In genomic region chr19:16593181-16593580, GRCh38 we compare ENCODE assay signal across 16 cellular contexts. TPM values are rescaled to one million over a fixed set of nuclear protein-coding genes. Genes with fewer than 3 reads are reported as not detected.
DNase-seq lines count a peak whose midpoint lies in the region; ATAC-seq and TF ChIP-seq lines count a peak whose summit lies in the region.
"Had no signal": no experiment of that assay in that cellular context is flagged by ENCODE, and none has a peak within 500 bp of the region (broad histone marks: within the 10 kb centered on the region; RNA-seq: fewer than 3 reads in every experiment).

No MANE protein-coding gene starts in this region.

- H3K27ac ChIP-seq in KMS-11 (peak overlapping the region; percentile 99), neuronal stem cell (replicated peaks; ENCODE audit: low read length) (no peak overlapping the region), GM23248 (no peak overlapping the region)
- H3K27ac ChIP-seq: heart right ventricle, pancreas, tibial nerve, VCaP had no signal

- no peak overlapping the region for H3K18ac ChIP-seq in neuronal stem cell (ENCODE audit: low read length)

- H3K4ac ChIP-seq in neuronal stem cell (ENCODE audit: low read length): no peak overlapping the region

- H2BK5ac ChIP-seq in neuronal stem cell (ENCODE audit: low read length): no peak overlapping the region

- no peak overlapping the region for H4K91ac ChIP-seq in neuronal stem cell (ENCODE audit: low read depth, low read length, poor library complexity)

- no peak overlapping the region for H2BK12ac ChIP-seq in neuronal stem cell (ENCODE audit: low read length)

- no peak overlapping the region for H4K8ac ChIP-seq in neuronal stem cell (ENCODE audit: low read depth, low read length)

- peak overlapping the region; percentile 38 for H3K27ac Mint-ChIP-seq in T-helper 2 cell treated with Interferon-gamma antibody and Interleukin-4, amounts not matched to agents 5 μg/mL and 100 μg/mL, for 36 hours
- no peak overlapping the region for H3K27ac Mint-ChIP-seq in activated naive CD8-positive, alpha-beta T cell treated with anti-CD3 and anti-CD28 coated beads, Interleukin-2, amount 50 U/mL, for 24 hours
- H3K27ac Mint-ChIP-seq: activated naive CD4-positive, alpha-beta T cell treated with anti-CD3 and anti-CD28 coated beads for 36 hours had no signal

- H2BK15ac ChIP-seq in neuronal stem cell (ENCODE audit: low read length): no peak overlapping the region

- no peak overlapping the region for H2AFZ ChIP-seq in KMS-11 (ENCODE audit: low read depth)
- no peak overlapping the region for H2AFZ ChIP-seq in neuronal stem cell (ENCODE audit: low read length)
- no peak overlapping the region for H2AFZ ChIP-seq in GM23248

- in situ Hi-C loops in GM23248 (cut with MboI): no loop called here

- TF ChIP-seq CTCF in KMS-11 (conservative IDR thresholded peaks at IDR 0.05; ENCODE audit: low read depth, low read length): no peak

- ATAC-seq in activated naive CD8-positive, alpha-beta T cell treated with anti-CD3 and anti-CD28 coated beads, Interleukin-2, amount 50 U/mL, for 24 hours: no peak
- ATAC-seq: heart right ventricle, pancreas had no signal

- H3K36me3 ChIP-seq in KMS-11 (ENCODE audit: insufficient read depth) (no peaks in the 10 kb centered on the region), neuronal stem cell (replicated peaks in 1 of 2; ENCODE audit: control insufficient read depth in 2 of 2, insufficient read depth in 2 of 2, low read length in 2 of 2) (peaks cover 0 to 1% of the 10 kb centered on the region in 2 donors), GM23248 (ENCODE audit: low read depth) (no peaks in the 10 kb centered on the region)
- H3K36me3 ChIP-seq: pancreas, tibial nerve had no signal

- WGBS in neuronal stem cell (ENCODE audit: extremely low coverage in 2 of 2, insufficient read length in 2 of 2, insufficient replicate concordance in 1 of 2), 2 donors: no CpG with 5 or more reads among the region's 4 CpGs
- WGBS in GM23248 (ENCODE audit: low coverage in 1 of 2, low lambda C conversion rate in 2 of 2, missing lambda C conversion rate in 2 of 2), 2 experiments: 75 to 87% methylated on average over 4 of the region's 4 CpGs

- peaks cover 3% of the 10 kb centered on the region for H3K36me3 Mint-ChIP-seq in T-helper 2 cell treated with Interferon-gamma antibody and Interleukin-4, amounts not matched to agents 5 μg/mL and 100 μg/mL, for 36 hours (ENCODE audit: low read depth)
- no peaks in the 10 kb centered on the region for H3K36me3 Mint-ChIP-seq in activated naive CD8-positive, alpha-beta T cell treated with anti-CD3 and anti-CD28 coated beads, Interleukin-2, amount 50 U/mL, for 24 hours (ENCODE audit: low read depth)

- no peaks in the 10 kb centered on the region for H3K9me3 ChIP-seq in neuronal stem cell (replicated peaks in 1 of 2; ENCODE audit: control insufficient read depth in 2 of 2, insufficient read depth in 1 of 2, low read depth in 1 of 2, low read length in 2 of 2)
- no peaks in the 10 kb centered on the region for H3K9me3 ChIP-seq in GM23248 (ENCODE audit: low read depth)
- H3K9me3 ChIP-seq: heart right ventricle, pancreas, tibial nerve had no signal

- H3K4me1 ChIP-seq in KMS-11 (ENCODE audit: low read depth, poor library complexity, severe bottlenecking): peaks cover 97% of the 10 kb centered on the region
- H3K4me1 ChIP-seq in neuronal stem cell (ENCODE audit: control insufficient read depth in 2 of 2, insufficient read depth in 1 of 2, low read depth in 1 of 2, low read length in 2 of 2): peaks cover 15 to 22% of the 10 kb centered on the region in 2 donors
- H3K4me1 ChIP-seq in GM23248 (ENCODE audit: insufficient read depth): no peaks in the 10 kb centered on the region

- H3K14ac ChIP-seq in neuronal stem cell (ENCODE audit: low read length): peak overlapping the region; percentile 57

- H2AK5ac ChIP-seq in neuronal stem cell (ENCODE audit: low read depth, low read length): no peak overlapping the region

- H3K9ac ChIP-seq in KMS-11 (peak overlapping the region; percentile 78), neuronal stem cell (ENCODE audit: low read depth, low read length, poor library complexity) (no peak overlapping the region), GM23248 (no peak overlapping the region)

- H3K27me3 Mint-ChIP-seq in T-helper 2 cell treated with Interferon-gamma antibody and Interleukin-4, amounts not matched to agents 5 μg/mL and 100 μg/mL, for 36 hours (ENCODE audit: low read depth): no peaks in the 10 kb centered on the region
- no peaks in the 10 kb centered on the region for H3K27me3 Mint-ChIP-seq in activated naive CD8-positive, alpha-beta T cell treated with anti-CD3 and anti-CD28 coated beads, Interleukin-2, amount 50 U/mL, for 24 hours

- H3F3A ChIP-seq in GM23248 (ENCODE audit: insufficient read depth): no peaks in the 10 kb centered on the region

- peaks cover 90% of the 10 kb centered on the region for H3K79me2 ChIP-seq in KMS-11 (ENCODE audit: insufficient read depth, low read depth)
- peaks cover 100% of the 10 kb centered on the region for H3K79me2 ChIP-seq in GM23248 (ENCODE audit: insufficient read depth)

- peaks cover 26% of the 10 kb centered on the region for H3K79me1 ChIP-seq in neuronal stem cell (ENCODE audit: low read depth, low read length)

- H3K4me2 ChIP-seq in KMS-11: peak overlapping the region; percentile 99
- H3K4me2 ChIP-seq in neuronal stem cell (ENCODE audit: insufficient read depth, low read length, poor library complexity, severe bottlenecking): no peak overlapping the region
- no peak overlapping the region for H3K4me2 ChIP-seq in GM23248 (ENCODE audit: unreplicated experiment)

- H3K4me3 ChIP-seq in KMS-11 (IDR thresholded peaks at IDR 0.05; ENCODE audit: insufficient read depth, low read depth, low read length): no peak overlapping the region
- H3K4me3 ChIP-seq in neuronal stem cell (ENCODE audit: low read length in 2 of 2): no peak overlapping the region
- no peak overlapping the region for H3K4me3 ChIP-seq in GM23248
- H3K4me3 ChIP-seq: heart right ventricle, pancreas, tibial nerve had no signal

- H3K27me3 ChIP-seq in KMS-11 (ENCODE audit: insufficient read depth, low read depth) (no peaks in the 10 kb centered on the region), neuronal stem cell (ENCODE audit: control insufficient read depth in 3 of 3, insufficient read depth in 3 of 3, low read depth in 1 of 3, low read length in 3 of 3) (no peaks in the 10 kb centered on the region), GM23248 (replicated peaks; ENCODE audit: insufficient read depth) (no peaks in the 10 kb centered on the region)
- H3K27me3 ChIP-seq: heart right ventricle, pancreas, tibial nerve had no signal

- no peak for DNase-seq in T-helper 2 cell treated with Interferon-gamma antibody and Interleukin-4, amounts not matched to agents 5 μg/mL and 100 μg/mL, for 36 hours (ENCODE audit: low spot score)
- no peak for DNase-seq in T-helper 2 cell
- no peak for DNase-seq in activated naive CD8-positive, alpha-beta T cell treated with anti-CD3 and anti-CD28 coated beads, Interleukin-2, amount 50 U/mL, for 24 hours
- no peak for DNase-seq in neuronal stem cell (ENCODE audit: low spot score)
- no peak for DNase-seq in activated effector memory CD4-positive, alpha-beta T cell treated with anti-CD3 and anti-CD28 coated beads, Interleukin-2, amount 50 U/mL, for 16 hours
- no peak for DNase-seq in NCI-H524 treated with DMSO at 0.1 percent for 48 hours (lab: John Stamatoyannopoulos, UW)
- no peak for DNase-seq in GM23248
- DNase-seq: activated naive CD4-positive, alpha-beta T cell treated with anti-CD3 and anti-CD28 coated beads for 36 hours; heart right ventricle; islet precursor cell; NCI-H446; stimulated activated CD4-positive, alpha-beta T cell treated with anti-CD3 and anti-CD28 coated beads, Interleukin-4, amount 100 ng/mL, for 24 hours had no signal

- no peaks in the 10 kb centered on the region for H3K9me2 ChIP-seq in GM23248 (ENCODE audit: insufficient read depth)

- no peak overlapping the region for H2BK120ac ChIP-seq in neuronal stem cell (ENCODE audit: low read depth, low read length)

- H4K20me1 ChIP-seq in KMS-11 (ENCODE audit: insufficient read depth) (no peaks in the 10 kb centered on the region), GM23248 (ENCODE audit: insufficient read depth) (peaks cover 36% of the 10 kb centered on the region)

- no peaks in the 10 kb centered on the region for H3K9me3 Mint-ChIP-seq in T-helper 2 cell treated with Interferon-gamma antibody and Interleukin-4, amounts not matched to agents 5 μg/mL and 100 μg/mL, for 36 hours
- no peaks in the 10 kb centered on the region for H3K9me3 Mint-ChIP-seq in activated naive CD8-positive, alpha-beta T cell treated with anti-CD3 and anti-CD28 coated beads, Interleukin-2, amount 50 U/mL, for 24 hours
- H3K9me3 Mint-ChIP-seq: activated naive CD4-positive, alpha-beta T cell treated with anti-CD3 and anti-CD28 coated beads for 36 hours had no signal

- H3K4me1 Mint-ChIP-seq in T-helper 2 cell treated with Interferon-gamma antibody and Interleukin-4, amounts not matched to agents 5 μg/mL and 100 μg/mL, for 36 hours (ENCODE audit: low read depth): peaks cover 56% of the 10 kb centered on the region
- peaks cover 87% of the 10 kb centered on the region for H3K4me1 Mint-ChIP-seq in activated naive CD8-positive, alpha-beta T cell treated with anti-CD3 and anti-CD28 coated beads, Interleukin-2, amount 50 U/mL, for 24 hours

- H3K23ac ChIP-seq in neuronal stem cell (ENCODE audit: low read depth, low read length, poor library complexity): no peak overlapping the region

- no peak overlapping the region for H3K4me3 Mint-ChIP-seq in T-helper 2 cell treated with Interferon-gamma antibody and Interleukin-4, amounts not matched to agents 5 μg/mL and 100 μg/mL, for 36 hours
- H3K4me3 Mint-ChIP-seq in activated naive CD8-positive, alpha-beta T cell treated with anti-CD3 and anti-CD28 coated beads, Interleukin-2, amount 50 U/mL, for 24 hours: peak overlapping the region; percentile 68
- H3K4me3 Mint-ChIP-seq: activated naive CD4-positive, alpha-beta T cell treated with anti-CD3 and anti-CD28 coated beads for 36 hours had no signal

RNA-seq across cellular contexts. Expression of gene SLC35E1, which starts 21.0 kb away (rescaled TPM):
- polyA plus RNA-seq in neuronal stem cell (2013, experiment 1 of 2): 23.9 TPM
- polyA plus RNA-seq in neuronal stem cell (2013, experiment 2 of 2): 24.3 TPM
- 39.7 and 43.2 TPM in 2 replicates for total RNA-seq in GM23248 (2014; rRNA removed; shearing (Covaris generic))
- 35.7 and 38.8 TPM in 2 replicates for polyA plus RNA-seq in GM23248 (2016; fragmentation: Nextera tagmentation; extraction: Ambion mirVana)

RNA-seq across cellular contexts. Expression of gene MED26, which starts 34.8 kb away (rescaled TPM):
- polyA plus RNA-seq in neuronal stem cell (2013, experiment 1 of 2): 4.4 TPM
- polyA plus RNA-seq in neuronal stem cell (2013, experiment 2 of 2): 4.7 TPM
- 6.2 and 6.7 TPM in 2 replicates for total RNA-seq in GM23248 (2014; rRNA removed; shearing (Covaris generic))
- 3.3 and 4.4 TPM in 2 replicates for polyA plus RNA-seq in GM23248 (2016; fragmentation: Nextera tagmentation; extraction: Ambion mirVana)

RNA-seq across cellular contexts. Expression of gene CHERP, which starts 50.9 kb away (rescaled TPM):
- polyA plus RNA-seq in neuronal stem cell (2013, experiment 1 of 2): 40.7 TPM
- polyA plus RNA-seq in neuronal stem cell (2013, experiment 2 of 2): 40.6 TPM
- total RNA-seq in GM23248 (2014; rRNA removed; shearing (Covaris generic)): 1.4 and 2.9 TPM in 2 replicates
- 16.8 and 20.5 TPM in 2 replicates for polyA plus RNA-seq in GM23248 (2016; fragmentation: Nextera tagmentation; extraction: Ambion mirVana)
